ENCODE assay signal across 28 cellular contexts in the genomic region with DNA sequence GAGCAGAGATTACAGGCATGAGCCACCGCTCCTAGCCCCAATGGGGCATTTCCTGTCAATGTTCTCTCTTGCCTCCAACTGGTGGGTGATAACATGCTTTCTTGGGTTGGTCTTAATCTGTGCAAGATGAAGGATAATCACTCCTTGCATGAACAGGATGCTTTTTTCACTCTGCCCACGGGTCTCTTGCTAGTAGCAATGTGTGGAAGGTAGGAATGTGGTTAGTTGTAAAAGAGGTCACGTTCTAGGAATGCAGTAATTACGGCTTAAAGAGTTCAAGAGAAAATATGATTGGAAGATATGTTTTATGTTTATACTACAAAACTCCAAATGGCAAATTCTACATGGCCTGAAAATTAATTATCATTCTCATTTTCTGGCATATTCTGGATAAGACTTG. TPM values are rescaled to one million over a fixed set of nuclear protein-coding genes. Genes with fewer than 3 reads are reported as not detected.
"Had no signal": no experiment of that assay in that cellular context is flagged by ENCODE, and none has a peak within 500 bp of the region (broad histone marks: within the 10 kb centered on the region; RNA-seq: fewer than 3 reads in every experiment).

No MANE protein-coding gene starts in this region.

- H3K4me3 ChIP-seq: hepatocyte, spleen, testis, tibial nerve had no signal

- H3K27ac ChIP-seq: foreskin keratinocyte, hepatocyte, neutrophil, spleen, testis, tibial nerve had no signal

- H3K27ac Mint-ChIP-seq: nephron progenitor cell; stimulated activated naive B cell treated with anti-CD40 and anti-IgM and Interleukin-4, amounts not matched to agents 10 μg/mL and 1 μg/mL and 100 μg/mL, for 72 hours; stimulated activated naive CD8-positive, alpha-beta T cell treated with anti-CD3 and anti-CD28 coated beads, Interleukin-15, amount 100 ng/mL, for 72 hours had no signal

- H3K36me3 Mint-ChIP-seq: naive thymus-derived CD4-positive, alpha-beta T cell; stimulated activated naive B cell treated with anti-CD40 and anti-IgM and Interleukin-4, amounts not matched to agents 10 μg/mL and 1 μg/mL and 100 μg/mL, for 72 hours had no signal

- H3K79me2 ChIP-seq: hepatocyte had no signal

- H3K27me3 Mint-ChIP-seq: stimulated activated naive B cell treated with anti-CD40 and anti-IgM and Interleukin-4, amounts not matched to agents 10 μg/mL and 1 μg/mL and 100 μg/mL, for 72 hours; stimulated activated naive CD8-positive, alpha-beta T cell treated with anti-CD3 and anti-CD28 coated beads, Interleukin-15, amount 100 ng/mL, for 72 hours had no signal

- DNase-seq: effector memory CD4-positive, alpha-beta T cell; foreskin keratinocyte; kidney glomerular epithelial cell; mesendoderm; naive thymus-derived CD4-positive, alpha-beta T cell; nephron progenitor cell; posterior cingulate gyrus; spleen; stimulated activated CD4-positive, alpha-beta T cell treated with anti-CD3 and anti-CD28 coated beads, Interleukin-15, amount 100 ng/mL, for 24 hours; stimulated activated CD4-positive, alpha-beta T cell treated with anti-CD3 and anti-CD28 coated beads, Interleukin-1b, Interleukin-23, amount 100 ng/mL, for 48 hours; stimulated activated CD4-positive, alpha-beta T cell treated with anti-CD3 and anti-CD28 coated beads, Interleukin-4, amount 100 ng/mL, for 4 hours; stimulated activated naive B cell treated with anti-CD40 and anti-IgM and Interleukin-4, amounts not matched to agents 10 μg/mL and 1 μg/mL and 100 μg/mL, for 72 hours; stimulated activated naive CD8-positive, alpha-beta T cell treated with anti-CD3 and anti-CD28 coated beads, Interleukin-15, amount 100 ng/mL, for 72 hours; testis had no signal

- H2AFZ ChIP-seq: hepatocyte had no signal

- H3K27me3 ChIP-seq: neutrophil, spleen, testis, tibial nerve had no signal

- H3K9me3 Mint-ChIP-seq: stimulated activated naive B cell treated with anti-CD40 and anti-IgM and Interleukin-4, amounts not matched to agents 10 μg/mL and 1 μg/mL and 100 μg/mL, for 72 hours; stimulated activated naive CD8-positive, alpha-beta T cell treated with anti-CD3 and anti-CD28 coated beads, Interleukin-15, amount 100 ng/mL, for 72 hours had no signal

- H3K36me3 ChIP-seq: neutrophil, spleen, tibial nerve had no signal

- H3K4me1 ChIP-seq: foreskin keratinocyte, testis, tibial nerve had no signal

- H3K9me3 ChIP-seq: neutrophil, testis had no signal

- ATAC-seq: esophagus mucosa; foreskin keratinocyte; naive thymus-derived CD4-positive, alpha-beta T cell; sciatic nerve; stimulated activated naive B cell treated with anti-CD40 and anti-IgM and Interleukin-4, amounts not matched to agents 10 μg/mL and 1 μg/mL and 100 μg/mL, for 72 hours; stimulated activated naive CD8-positive, alpha-beta T cell treated with anti-CD3 and anti-CD28 coated beads, Interleukin-15, amount 100 ng/mL, for 72 hours had no signal

- H3K4me2 ChIP-seq: hepatocyte had no signal

- H3K4me3 Mint-ChIP-seq: naive thymus-derived CD4-positive, alpha-beta T cell; nephron progenitor cell; stimulated activated naive B cell treated with anti-CD40 and anti-IgM and Interleukin-4, amounts not matched to agents 10 μg/mL and 1 μg/mL and 100 μg/mL, for 72 hours; stimulated activated naive CD8-positive, alpha-beta T cell treated with anti-CD3 and anti-CD28 coated beads, Interleukin-15, amount 100 ng/mL, for 72 hours had no signal

- H3K4me1 Mint-ChIP-seq: stimulated activated naive CD8-positive, alpha-beta T cell treated with anti-CD3 and anti-CD28 coated beads, Interleukin-15, amount 100 ng/mL, for 72 hours had no signal

RNA-seq across cellular contexts. Expression of a gene that starts 10.5 kb away (rescaled TPM):
- total RNA-seq: fibroblast of lung, hepatocyte, lung microvascular endothelial cell, mononuclear cell, skeletal muscle tissue, subcutaneous adipose tissue, testis had no signal
- polyA plus RNA-seq: fibroblast of lung; liver; naive thymus-derived CD4-positive, alpha-beta T cell; spleen had no signal

RNA-seq across cellular contexts. Expression of a gene that starts 45.0 kb away (rescaled TPM):
- total RNA-seq: esophagus mucosa; fibroblast of lung; foreskin keratinocyte; hepatocyte; liver; lung microvascular endothelial cell; mononuclear cell; naive thymus-derived CD4-positive, alpha-beta T cell; osteocyte; pulmonary artery endothelial cell; sciatic nerve; skeletal muscle tissue; spleen; subcutaneous adipose tissue; testis; tibial nerve; ureter had no signal
- polyA plus RNA-seq: fibroblast of lung; foreskin keratinocyte; hepatocyte; liver; naive thymus-derived CD4-positive, alpha-beta T cell; spleen had no signal
